In genomic region chr1:37915484-37916093, GRCh38 we compare ENCODE assay signal across 22 cellular contexts. TPM values are rescaled to one million over a fixed set of nuclear protein-coding genes. Genes with fewer than 3 reads are reported as not detected.
DNase-seq lines count a peak whose midpoint lies in the region; TF ChIP-seq lines count a peak whose summit lies in the region.
"Had no signal": no experiment of that assay in that cellular context is flagged by ENCODE, and none has a peak within 500 bp of the region (broad histone marks: within the 10 kb centered on the region; RNA-seq: fewer than 3 reads in every experiment).

No MANE protein-coding gene starts in this region.

- H4K20me1 ChIP-seq in Karpas-422 (ENCODE audit: insufficient read depth, low read depth, low read length): no peaks in the 10 kb centered on the region

- H3K27me3 ChIP-seq in ascending aorta (no peaks in the 10 kb centered on the region), left ventricle myocardium inferior (ENCODE audit: low read depth) (no peaks in the 10 kb centered on the region), Karpas-422 (ENCODE audit: low read length) (no peaks in the 10 kb centered on the region)
- H3K27me3 ChIP-seq: BLaER1 treated with 17β-estradiol and CSF1 and Interleukin-3, amounts not matched to agents 10 nM and 100 nM had no signal

- H3K4me1 ChIP-seq in ascending aorta (peaks cover 0 to 19% of the 10 kb centered on the region in 2 donors), left ventricle myocardium inferior (peaks cover 58% of the 10 kb centered on the region), Karpas-422 (ENCODE audit: low read length) (peaks cover 14% of the 10 kb centered on the region)
- H3K4me1 ChIP-seq: A549 had no signal

- intact Hi-C loops in ascending aorta (cut with DNase I) (no loop called here), left ventricle myocardium inferior (cut with micrococcal nuclease) (no loop called here)

- no peaks in the 10 kb centered on the region for H3K9me2 ChIP-seq in Karpas-422 (replicated peaks; ENCODE audit: insufficient read depth, low read length)

- no peaks in the 10 kb centered on the region for H3K9me3 ChIP-seq in ascending aorta
- no peaks in the 10 kb centered on the region for H3K9me3 ChIP-seq in left ventricle myocardium inferior (replicated peaks)
- H3K9me3 ChIP-seq in Karpas-422 (ENCODE audit: low read length): peaks cover 11% of the 10 kb centered on the region
- H3K9me3 ChIP-seq: A549 had no signal

- H2AFZ ChIP-seq in Karpas-422 (ENCODE audit: low read length): no peak overlapping the region

- no peak overlapping the region for H3K9ac ChIP-seq in Karpas-422 (ENCODE audit: low read length)
- H3K9ac ChIP-seq: BLaER1 treated with 17β-estradiol and CSF1 and Interleukin-3, amounts not matched to agents 10 nM and 100 nM had no signal

- H3K27ac ChIP-seq in ascending aorta (peak overlapping the region; percentile 14 to 47), left ventricle myocardium inferior (replicated peaks) (peak overlapping the region; percentile 63), Karpas-422 (ENCODE audit: low read length) (no peak overlapping the region)
- H3K27ac ChIP-seq: A549; BLaER1 treated with 17β-estradiol and CSF1 and Interleukin-3, amounts not matched to agents 10 nM and 100 nM had no signal

- TF ChIP-seq CTCF in ascending aorta (IDR thresholded peaks at IDR 0.05) (no peak), left ventricle myocardium inferior (IDR thresholded peaks at IDR 0.05; ENCODE audit: borderline replicate concordance) (no peak)

- H3K79me2 ChIP-seq in Karpas-422 (ENCODE audit: low read length): peaks cover 77% of the 10 kb centered on the region

- no peak overlapping the region for H3K4me2 ChIP-seq in Karpas-422 (ENCODE audit: low read depth, low read length, poor library complexity, severe bottlenecking)
- H3K4me2 ChIP-seq: A549; BLaER1 treated with 17β-estradiol and CSF1 and Interleukin-3, amounts not matched to agents 10 nM and 100 nM had no signal

- DNase-seq in CMK (ENCODE audit: low read depth): peak; percentile 69
- DNase-seq in OCI-M1 (lab: John Stamatoyannopoulos, UW): peak; percentile 49
- DNase-seq in ascending aorta (ENCODE audit: low spot score in 2 of 2): no peak
- DNase-seq in left ventricle myocardium inferior: no peak
- DNase-seq in H4 (ENCODE audit: low spot score): no peak
- DNase-seq in Karpas-422: no peak
- no peak for DNase-seq in cerebellum (ENCODE audit: low spot score)
- no peak for DNase-seq in NCI-H2171 treated with DMSO at 0.1 percent for 48 hours (lab: John Stamatoyannopoulos, UW)
- DNase-seq: AML-193; CD4-positive, alpha-beta T cell; MV-4-11; NCI-H1105; NCI-H1436 treated with DMSO at 0.1 percent for 48 hours; NCI-H187 treated with DMSO at 0.1 percent for 48 hours; NCI-H446 treated with DMSO at 0.1 percent for 48 hours; NCI-H526; NCI-H82; NK-92 treated with Interleukin-12 subunit alpha and Interleukin-12 subunit beta, amount 100 ng/mL, for 24 hours; RPMI8226; SHP77 treated with DMSO at 0.1 percent for 48 hours had no signal

- H3K4me3 ChIP-seq in ascending aorta (no peak overlapping the region), left ventricle myocardium inferior (peak overlapping the region; percentile 31), Karpas-422 (ENCODE audit: low read length) (no peak overlapping the region)
- H3K4me3 ChIP-seq: A549; BLaER1 treated with 17β-estradiol and CSF1 and Interleukin-3, amounts not matched to agents 10 nM and 100 nM had no signal

- H3K36me3 ChIP-seq in ascending aorta (no peaks in the 10 kb centered on the region), left ventricle myocardium inferior (peaks cover 10% of the 10 kb centered on the region), Karpas-422 (ENCODE audit: insufficient read depth, low read length) (peaks cover 20% of the 10 kb centered on the region; the same call in 1 of the 2 replicates)

RNA-seq across cellular contexts. Expression of gene INPP5B, which starts 31.3 kb away (rescaled TPM):
- total RNA-seq in ascending aorta: 11.7 TPM
- total RNA-seq in left ventricle myocardium inferior: 10.9 TPM
- 10.3 and 11.7 TPM in 2 replicates for total RNA-seq in H4 (2014; rRNA removed; shearing (Covaris generic))
- 45.7 and 47.0 TPM in 2 replicates for total RNA-seq in Karpas-422 (2014; rRNA removed; shearing (Covaris generic); ENCODE audit: low replicate concordance)
- total RNA-seq in cerebellum: 17.7 TPM

RNA-seq across cellular contexts. Expression of gene MTF1, which starts 56.2 kb away (rescaled TPM):
- 10.6 TPM for total RNA-seq in ascending aorta
- total RNA-seq in left ventricle myocardium inferior: 11.3 TPM
- 2.0 TPM in 2 replicates for total RNA-seq in H4 (2014; rRNA removed; shearing (Covaris generic))
- 2.3 and 5.1 TPM in 2 replicates for total RNA-seq in Karpas-422 (2014; rRNA removed; shearing (Covaris generic); ENCODE audit: low replicate concordance)
- total RNA-seq in cerebellum: 4.4 TPM

Comparison
In these comparisons a context has a peak if more than half of its experiments do, and no peak if none do; other contexts are left out.
1. DNase-seq: peak in CMK (single experiment) and OCI-M1 (single experiment); none in ascending aorta (0 of 2), left ventricle myocardium inferior (single experiment), H4 (single experiment), Karpas-422 (single experiment), cerebellum (single experiment) and NCI-H2171 treated with DMSO at 0.1 percent for 48 hours (single experiment).